Comparison of ENCODE assay signal across 1 cellular context in the genomic region with DNA sequence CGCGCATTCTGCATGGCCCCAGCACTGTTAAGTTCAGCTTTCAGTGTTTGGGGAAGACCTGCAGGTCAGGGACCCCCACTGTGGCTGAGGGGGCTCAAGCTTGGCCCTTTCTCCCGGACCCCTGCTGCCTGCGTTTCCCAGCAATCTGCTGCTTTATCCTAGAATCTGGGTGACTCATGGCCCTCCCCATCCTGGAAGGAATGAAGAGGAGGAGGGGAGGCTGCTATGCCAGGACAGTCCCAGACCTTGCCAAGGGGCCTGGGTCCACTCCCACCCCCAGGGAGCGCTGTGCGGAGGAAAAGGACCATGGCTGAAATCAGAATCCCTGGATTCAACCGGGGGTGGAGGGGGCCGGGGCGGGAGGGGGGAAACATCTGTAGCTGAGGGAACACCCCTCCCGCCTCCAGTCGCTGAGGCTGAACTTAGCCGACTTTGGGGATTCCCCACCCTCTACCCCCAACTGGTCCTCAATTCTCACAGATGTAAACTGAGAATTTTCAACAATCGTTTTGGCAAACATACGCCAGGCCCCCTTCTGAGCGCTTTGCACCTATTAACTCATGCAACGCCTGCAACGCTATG.
TF ChIP-seq lines count a peak whose summit lies in the region.

No MANE protein-coding gene starts in this region.

TF ChIP-seq in HCT116, 20 proteins besides CTCF, POLR2A, EP300 and RAD21:
- TF ChIP-seq ELF1 (IDR thresholded peaks at IDR 0.05; ENCODE audit: borderline replicate concordance, low read depth): no peak
- no peak for TF ChIP-seq EGR1 (IDR thresholded peaks at IDR 0.05; ENCODE audit: low read depth)
- TF ChIP-seq CEBPB (IDR thresholded peaks at IDR 0.05; ENCODE audit: low read depth): no peak
- no peak for TF ChIP-seq SRF (IDR thresholded peaks at IDR 0.05; ENCODE audit: low read depth)
- TF ChIP-seq, protein P1, sequence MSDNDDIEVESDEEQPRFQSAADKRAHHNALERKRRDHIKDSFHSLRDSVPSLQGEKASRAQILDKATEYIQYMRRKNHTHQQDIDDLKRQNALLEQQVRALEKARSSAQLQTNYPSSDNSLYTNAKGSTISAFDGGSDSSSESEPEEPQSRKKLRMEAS (IDR thresholded peaks at IDR 0.05): no peak
- no peak for TF ChIP-seq TCF7L2 (IDR thresholded peaks at IDR 0.05; ENCODE audit: borderline replicate concordance, extremely low read depth, insufficient read depth, insufficient read length)
- TF ChIP-seq, protein P2, sequence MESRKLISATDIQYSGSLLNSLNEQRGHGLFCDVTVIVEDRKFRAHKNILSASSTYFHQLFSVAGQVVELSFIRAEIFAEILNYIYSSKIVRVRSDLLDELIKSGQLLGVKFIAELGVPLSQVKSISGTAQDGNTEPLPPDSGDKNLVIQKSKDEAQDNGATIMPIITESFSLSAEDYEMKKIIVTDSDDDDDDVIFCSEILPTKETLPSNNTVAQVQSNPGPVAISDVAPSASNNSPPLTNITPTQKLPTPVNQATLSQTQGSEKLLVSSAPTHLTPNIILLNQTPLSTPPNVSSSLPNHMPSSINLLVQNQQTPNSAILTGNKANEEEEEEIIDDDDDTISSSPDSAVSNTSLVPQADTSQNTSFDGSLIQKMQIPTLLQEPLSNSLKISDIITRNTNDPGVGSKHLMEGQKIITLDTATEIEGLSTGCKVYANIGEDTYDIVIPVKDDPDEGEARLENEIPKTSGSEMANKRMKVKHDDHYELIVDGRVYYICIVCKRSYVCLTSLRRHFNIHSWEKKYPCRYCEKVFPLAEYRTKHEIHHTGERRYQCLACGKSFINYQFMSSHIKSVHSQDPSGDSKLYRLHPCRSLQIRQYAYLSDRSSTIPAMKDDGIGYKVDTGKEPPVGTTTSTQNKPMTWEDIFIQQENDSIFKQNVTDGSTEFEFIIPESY (IDR thresholded peaks at IDR 0.05; ENCODE audit: extremely low read depth, insufficient replicate concordance, low read length): no peak
- no peak for TF ChIP-seq ZFX (IDR thresholded peaks at IDR 0.05)
- TF ChIP-seq ZNF274 (IDR thresholded peaks at IDR 0.05; ENCODE audit: low read depth, low read length): no peak
- TF ChIP-seq POLR2AphosphoS5 (IDR thresholded peaks at IDR 0.05; ENCODE audit: low read depth, low read length): no peak
- TF ChIP-seq, protein P3, sequence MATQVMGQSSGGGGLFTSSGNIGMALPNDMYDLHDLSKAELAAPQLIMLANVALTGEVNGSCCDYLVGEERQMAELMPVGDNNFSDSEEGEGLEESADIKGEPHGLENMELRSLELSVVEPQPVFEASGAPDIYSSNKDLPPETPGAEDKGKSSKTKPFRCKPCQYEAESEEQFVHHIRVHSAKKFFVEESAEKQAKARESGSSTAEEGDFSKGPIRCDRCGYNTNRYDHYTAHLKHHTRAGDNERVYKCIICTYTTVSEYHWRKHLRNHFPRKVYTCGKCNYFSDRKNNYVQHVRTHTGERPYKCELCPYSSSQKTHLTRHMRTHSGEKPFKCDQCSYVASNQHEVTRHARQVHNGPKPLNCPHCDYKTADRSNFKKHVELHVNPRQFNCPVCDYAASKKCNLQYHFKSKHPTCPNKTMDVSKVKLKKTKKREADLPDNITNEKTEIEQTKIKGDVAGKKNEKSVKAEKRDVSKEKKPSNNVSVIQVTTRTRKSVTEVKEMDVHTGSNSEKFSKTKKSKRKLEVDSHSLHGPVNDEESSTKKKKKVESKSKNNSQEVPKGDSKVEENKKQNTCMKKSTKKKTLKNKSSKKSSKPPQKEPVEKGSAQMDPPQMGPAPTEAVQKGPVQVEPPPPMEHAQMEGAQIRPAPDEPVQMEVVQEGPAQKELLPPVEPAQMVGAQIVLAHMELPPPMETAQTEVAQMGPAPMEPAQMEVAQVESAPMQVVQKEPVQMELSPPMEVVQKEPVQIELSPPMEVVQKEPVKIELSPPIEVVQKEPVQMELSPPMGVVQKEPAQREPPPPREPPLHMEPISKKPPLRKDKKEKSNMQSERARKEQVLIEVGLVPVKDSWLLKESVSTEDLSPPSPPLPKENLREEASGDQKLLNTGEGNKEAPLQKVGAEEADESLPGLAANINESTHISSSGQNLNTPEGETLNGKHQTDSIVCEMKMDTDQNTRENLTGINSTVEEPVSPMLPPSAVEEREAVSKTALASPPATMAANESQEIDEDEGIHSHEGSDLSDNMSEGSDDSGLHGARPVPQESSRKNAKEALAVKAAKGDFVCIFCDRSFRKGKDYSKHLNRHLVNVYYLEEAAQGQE (IDR thresholded peaks at IDR 0.05; ENCODE audit: low read depth): no peak
- TF ChIP-seq EZH2phosphoT487 (IDR thresholded peaks at IDR 0.05; ENCODE audit: borderline replicate concordance): no peak
- no peak for TF ChIP-seq SIN3A (IDR thresholded peaks at IDR 0.05; ENCODE audit: low read depth)
- no peak for TF ChIP-seq EZH2 (IDR thresholded peaks at IDR 0.05)
- no peak for TF ChIP-seq SP1 (IDR thresholded peaks at IDR 0.05; ENCODE audit: low read depth)
- TF ChIP-seq FOSL1 (IDR thresholded peaks at IDR 0.05; ENCODE audit: low read depth): no peak
